1 cellular context compared by ENCODE assay signal in genomic region chr17:65553009-65553645, GRCh38.
TF ChIP-seq lines count a peak whose summit lies in the region.

No MANE protein-coding gene starts in this region.

TF ChIP-seq in HepG2, 621 proteins besides CTCF, POLR2A, EP300 and RAD21:
- 0 out of 2 replicates have a peak, but pooled peaks have one; percentile 6 for TF ChIP-seq ZC3H13 (CRISPR knock-in tag; IDR thresholded peaks at IDR 0.05)
- TF ChIP-seq RBM22 (optimal IDR thresholded peaks at IDR 0.05; ENCODE audit: low read length), result peak; percentile 80
- no peak for TF ChIP-seq HDAC1 (CRISPR knock-in tag; IDR thresholded peaks at IDR 0.05)
- TF ChIP-seq AGO2 (optimal IDR thresholded peaks at IDR 0.05; ENCODE audit: low read depth, low read length), result peak; percentile 61
- no peak for TF ChIP-seq TEAD3 (CRISPR knock-in tag; optimal IDR thresholded peaks at IDR 0.05; ENCODE audit: borderline replicate concordance)
- peak; percentile 77 for TF ChIP-seq POGK (CRISPR knock-in tag; conservative IDR thresholded peaks at IDR 0.05)
- peak; percentile 27; the same call in 1 of the 2 replicates for TF ChIP-seq POLR2G (IDR thresholded peaks at IDR 0.05; ENCODE audit: low read depth, low read length)
- no peak for TF ChIP-seq GTF3A (CRISPR knock-in tag; conservative IDR thresholded peaks at IDR 0.05)
- peak; percentile 62 for TF ChIP-seq RBFOX2 (IDR thresholded peaks at IDR 0.05; ENCODE audit: low read depth, low read length)
- no peak for TF ChIP-seq STAT5B (CRISPR knock-in tag; IDR thresholded peaks at IDR 0.05)
